ENCODE assay signal across 3 cellular contexts in genomic region chr2:196652869-196653268, GRCh38.
TF ChIP-seq lines count a peak whose summit lies in the region.

No MANE protein-coding gene starts in this region.

TF ChIP-seq in liver, 16 proteins besides CTCF, POLR2A, EP300 and RAD21 (continued from another document):
- TF ChIP-seq REST (IDR thresholded peaks at IDR 0.05): no peak
- TF ChIP-seq GABPA (IDR thresholded peaks at IDR 0.05 in 1 of 2, conservative IDR thresholded peaks at IDR 0.05 in 1 of 2): no peak
- TF ChIP-seq SP1 (IDR thresholded peaks at IDR 0.05): no peak
- TF ChIP-seq TAF1 (conservative IDR thresholded peaks at IDR 0.05): no peak
- no peak for TF ChIP-seq EGR1 (IDR thresholded peaks at IDR 0.05; ENCODE audit: low read depth in 2 of 2)
- no peak for TF ChIP-seq FOXA2 (IDR thresholded peaks at IDR 0.05)
- TF ChIP-seq FOXA1 (IDR thresholded peaks at IDR 0.05): no peak
- no peak for TF ChIP-seq MAX (IDR thresholded peaks at IDR 0.05)
- TF ChIP-seq ATF3 (IDR thresholded peaks at IDR 0.05): no peak
- TF ChIP-seq JUND (IDR thresholded peaks at IDR 0.05): no peak
- no peak for TF ChIP-seq HNF4G (IDR thresholded peaks at IDR 0.05)
- TF ChIP-seq YY1 (IDR thresholded peaks at IDR 0.05): no peak
- TF ChIP-seq RXRA (IDR thresholded peaks at IDR 0.05): no peak
- TF ChIP-seq NR2F2 (IDR thresholded peaks at IDR 0.05): no peak
- no peak for TF ChIP-seq ZBTB33 (IDR thresholded peaks at IDR 0.05)

TF ChIP-seq in HepG2, 621 proteins besides CTCF, POLR2A, EP300 and RAD21 (continued from another document):
- TF ChIP-seq NCOA1 (CRISPR knock-in tag; IDR thresholded peaks at IDR 0.05) (no peak), ZNF547 (CRISPR knock-in tag; IDR thresholded peaks at IDR 0.05) (no peak), RAD51 (IDR thresholded peaks at IDR 0.05; ENCODE audit: borderline replicate concordance) (no peak), E2F2 (CRISPR knock-in tag; IDR thresholded peaks at IDR 0.05; ENCODE audit: borderline replicate concordance) (no peak), MXI1 (IDR thresholded peaks at IDR 0.05; ENCODE audit: borderline replicate concordance, low read depth, low read length) (no peak), NFKBIZ (CRISPR knock-in tag; IDR thresholded peaks at IDR 0.05) (no peak), POLR2G (IDR thresholded peaks at IDR 0.05; ENCODE audit: low read depth, low read length) (no peak)
TF ChIP-seq in HepG2: peak in this region for 0.

TF ChIP-seq in WTC11, 78 proteins besides CTCF, POLR2A, EP300 and RAD21:
- no peak for TF ChIP-seq E2F4 (CRISPR knock-in tag; IDR thresholded peaks at IDR 0.05; ENCODE audit: borderline replicate concordance, low read depth)
- TF ChIP-seq IRF1 (CRISPR knock-in tag; IDR thresholded peaks at IDR 0.05): no peak
- TF ChIP-seq STAT6 (CRISPR knock-in tag; conservative IDR thresholded peaks at IDR 0.05; ENCODE audit: low read depth): no peak
- TF ChIP-seq RELA (CRISPR knock-in tag; IDR thresholded peaks at IDR 0.05; ENCODE audit: borderline replicate concordance): no peak
TF ChIP-seq in WTC11: peak in this region for 0.
